In the genomic region with DNA sequence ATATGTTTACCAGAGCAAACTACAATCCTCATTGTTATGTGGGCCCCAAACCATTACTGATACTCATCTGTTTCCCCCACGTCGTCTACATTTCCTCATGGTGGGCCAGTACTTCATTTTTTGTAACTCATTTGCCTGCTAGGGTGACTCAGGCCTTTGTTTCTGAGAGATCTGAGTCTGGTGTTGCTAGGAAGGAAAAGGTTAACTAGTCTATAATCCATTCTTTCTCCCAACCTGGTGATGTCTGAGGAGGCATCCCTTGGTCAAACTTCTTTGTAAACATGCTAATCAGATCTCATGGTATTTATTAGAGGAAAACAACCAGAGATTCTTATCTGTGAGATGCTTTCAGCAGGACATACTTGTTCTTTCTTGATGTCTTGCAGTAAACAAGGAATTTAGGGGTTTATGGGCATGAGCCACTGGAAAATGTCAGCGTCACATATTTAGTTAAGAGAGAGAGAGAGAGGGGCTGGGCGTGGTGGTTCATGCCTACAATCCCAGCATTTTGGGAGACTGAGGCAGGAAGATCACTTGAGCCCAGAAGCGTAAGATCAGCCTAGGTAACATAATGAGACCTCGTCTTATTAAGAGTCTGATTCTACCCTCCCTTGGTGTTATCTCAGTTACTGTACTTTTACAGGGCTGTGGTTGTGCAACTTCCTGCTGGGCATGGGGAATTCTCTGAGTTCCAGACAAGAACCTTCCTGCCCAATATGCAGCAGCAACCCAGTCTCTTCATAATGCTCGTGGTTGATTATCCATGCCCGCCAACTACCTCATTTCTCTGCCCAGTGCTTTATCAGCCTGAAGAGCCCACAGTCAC, we compare ENCODE assay signal across 22 cellular contexts. TPM values are rescaled to one million over a fixed set of nuclear protein-coding genes. Genes with fewer than 3 reads are reported as not detected.
A peak's percentile ranks its signal among the peaks of the same experiment; 100 is the strongest.
DNase-seq lines count a peak whose midpoint lies in the region; ATAC-seq, FAIRE-seq and TF ChIP-seq lines count a peak whose summit lies in the region.
"Had no signal": no experiment of that assay in that cellular context is flagged by ENCODE, and none has a peak within 500 bp of the region (broad histone marks: within the 10 kb centered on the region; RNA-seq: fewer than 3 reads in every experiment).

No MANE protein-coding gene starts in this region.

- H3K4me1 ChIP-seq in heart left ventricle (peaks cover 0 to 16% (median 0%) of the 10 kb centered on the region in 12 donors), keratinocyte (ENCODE audit: control insufficient read depth, extremely low read depth, insufficient read depth, low read length) (no peaks in the 10 kb centered on the region), suprapubic skin (peaks cover 5% of the 10 kb centered on the region), tibial nerve (no peaks in the 10 kb centered on the region)

- no peaks in the 10 kb centered on the region for H3K9me3 ChIP-seq in heart left ventricle
- H3K9me3 ChIP-seq in keratinocyte (ENCODE audit: control insufficient read depth, low read depth, low read length) = no peaks in the 10 kb centered on the region
- no peaks in the 10 kb centered on the region for H3K9me3 ChIP-seq in suprapubic skin
- H3K9me3 ChIP-seq in tibial nerve = peaks cover 0 to under 1% (median 0%) of the 10 kb centered on the region in 4 donors

- H3K36me3 ChIP-seq in heart left ventricle = no peaks in the 10 kb centered on the region
- H3K36me3 ChIP-seq in keratinocyte (ENCODE audit: control insufficient read depth in 2 of 2, extremely low read depth in 1 of 2, insufficient read depth in 2 of 2, low read length in 2 of 2) = no peaks in the 10 kb centered on the region
- no peaks in the 10 kb centered on the region for H3K36me3 ChIP-seq in suprapubic skin
- no peaks in the 10 kb centered on the region for H3K36me3 ChIP-seq in tibial nerve

- H3K27ac ChIP-seq in heart left ventricle (peak overlapping the region in 8 of 12 donors; percentile 12 to 72 (median 44)), keratinocyte (ENCODE audit: control insufficient read depth, insufficient read depth, low read length) (no peak overlapping the region), suprapubic skin (peak overlapping the region; percentile 17), tibial nerve (no peak overlapping the region)

- intact Hi-C loops in heart left ventricle (cut with DNase I) = no loop called here
- intact Hi-C loops in left ventricle myocardium superior (cut with micrococcal nuclease) = no loop called here

- WGBS in heart left ventricle, 4 donors = 44 to 50% (median 46%) methylated on average over 8 of the region's 8 CpGs
- WGBS in suprapubic skin = 43% methylated on average over 8 of the region's 8 CpGs
- 44 to 54% methylated on average over 8 of the region's 8 CpGs for WGBS in tibial nerve, 2 donors

- TF ChIP-seq CTCF in heart left ventricle (IDR thresholded peaks at IDR 0.05) (no peak), keratinocyte (optimal IDR thresholded peaks at IDR 0.05 in 1 of 3, IDR thresholded peaks at IDR 0.05 in 1 of 3, conservative IDR thresholded peaks at IDR 0.05 in 1 of 3; ENCODE audit: extremely low read depth in 1 of 3, insufficient read depth in 2 of 3, low read length in 3 of 3) (no peak), suprapubic skin (IDR thresholded peaks at IDR 0.05) (no peak), tibial nerve (IDR thresholded peaks at IDR 0.05) (no peak)

- H4K20me1 ChIP-seq in keratinocyte (ENCODE audit: control insufficient read depth, extremely low read depth, insufficient read depth, low read length) = no peaks in the 10 kb centered on the region

- peak overlapping the region; percentile 14 for H3K4me2 ChIP-seq in keratinocyte (ENCODE audit: control insufficient read depth, extremely low read depth, insufficient read depth, low read depth, low read length)

- H3K79me2 ChIP-seq in keratinocyte (ENCODE audit: control insufficient read depth, insufficient read depth, low read length) = no peaks in the 10 kb centered on the region

- H3K9ac ChIP-seq in keratinocyte (ENCODE audit: control insufficient read depth, extremely low read depth, insufficient read depth, low read length) = no peak overlapping the region

- H3K27me3 ChIP-seq in heart left ventricle (no peaks in the 10 kb centered on the region), keratinocyte (ENCODE audit: control insufficient read depth, extremely low read depth, insufficient read depth, low read length) (no peaks in the 10 kb centered on the region), suprapubic skin (no peaks in the 10 kb centered on the region), tibial nerve (no peaks in the 10 kb centered on the region)

- TF ChIP-seq POLR2A in heart left ventricle (IDR thresholded peaks at IDR 0.05) = no peak
- no peak for TF ChIP-seq POLR2A in suprapubic skin (IDR thresholded peaks at IDR 0.05)
- TF ChIP-seq POLR2A in tibial nerve (IDR thresholded peaks at IDR 0.05) = no peak

- H2AFZ ChIP-seq in keratinocyte (ENCODE audit: control insufficient read depth, low read length) = peak overlapping the region; percentile 45

- TF ChIP-seq EP300 in suprapubic skin (IDR thresholded peaks at IDR 0.05) (no peak), tibial nerve (IDR thresholded peaks at IDR 0.05) (no peak)

- H3K4me3 ChIP-seq in heart left ventricle (no peak overlapping the region), keratinocyte (ENCODE audit: control insufficient read depth in 2 of 3, extremely low read depth in 1 of 3, insufficient read depth in 2 of 3, low read depth in 1 of 3, low read length in 3 of 3) (no peak overlapping the region), suprapubic skin (no peak overlapping the region), tibial nerve (no peak overlapping the region)

- dilution Hi-C loops in keratinocyte (cut with MboI; ENCODE audit: extremely low pct_ligation_motif_present, low sequenced_read_pairs) = no loop called here

- ATAC-seq in heart left ventricle (peak in 1 of 4 donors; percentile 86), left ventricle myocardium superior (no peak)
- ATAC-seq: activated CD4-positive, CD25-positive, alpha-beta regulatory T cell treated with anti-CD3 and anti-CD28 coated beads, Interleukin-2, amount 50 U/mL, for 24 hours; CD8-positive, alpha-beta T cell; T-cell had no signal

- no peak for DNase-seq in heart left ventricle
- DNase-seq in left ventricle myocardium superior = no peak
- DNase-seq in amniotic epithelial cell (ENCODE audit: low read depth) = peak; percentile 6
- DNase-seq in keratinocyte (ENCODE audit: low read depth, low spot score) = no peak
- no peak for DNase-seq in suprapubic skin (ENCODE audit: low spot score in 2 of 2)
- DNase-seq in stimulated activated CD4-positive, alpha-beta T cell treated with anti-CD3 and anti-CD28 coated beads, Interleukin-15, amount 100 ng/mL, for 24 hours = no peak
- no peak for DNase-seq in tibial nerve (ENCODE audit: low spot score in 2 of 2)
- DNase-seq in effector CD8-positive, alpha-beta T cell (lab: John Stamatoyannopoulos, UW) = no peak
- DNase-seq: activated naive CD4-positive, alpha-beta T cell treated with anti-CD3 and anti-CD28 coated beads for 36 hours; CD8-positive, alpha-beta T cell; effector memory CD4-positive, alpha-beta T cell; KG1; kidney glomerular epithelial cell; naive B cell; NCI-H187; NCI-H510A treated with DMSO at 0.1 percent for 48 hours; T-cell had no signal

- peak; percentile 5 for FAIRE-seq in keratinocyte (lab: Jason Lieb, UNC)
- FAIRE-seq: A204.1, RCC 7860 had no signal

- no peaks in the 10 kb centered on the region for H3K9me1 ChIP-seq in keratinocyte (ENCODE audit: control insufficient read depth, extremely low read depth, insufficient read depth, low read length)

RNA-seq across cellular contexts. Expression of gene DPRX, which starts 9.7 kb away (rescaled TPM):
- not detected for total RNA-seq in heart left ventricle
- polyA plus RNA-seq in heart left ventricle = under 1 TPM in 1 of 2 donors, not detected in 1; 0.14 TPM
- total RNA-seq in left ventricle myocardium superior = not detected
- polyA plus RNA-seq in keratinocyte = not detected in 3 replicates
- not detected for polyA plus RNA-seq in keratinocyte (2011; ENCODE audit: low read depth)
- not detected in 2 replicates for polyA plus RNA-seq in keratinocyte (2011; cell fraction: cytosol; rRNA removed)
- polyA plus RNA-seq in keratinocyte (2011; cell fraction: nucleus; rRNA removed) = not detected in 2 replicates
- not detected in 2 replicates for polyA plus RNA-seq in keratinocyte (2012; ENCODE audit: low replicate concordance)
- not detected in 3 replicates for polyA minus RNA-seq in keratinocyte
- polyA minus RNA-seq in keratinocyte (2011; cell fraction: cytosol; rRNA and poly(A)+ RNA removed) = not detected
- not detected in 2 replicates for polyA minus RNA-seq in keratinocyte (2011; cell fraction: nucleus; rRNA and poly(A)+ RNA removed)
- not detected for total RNA-seq in suprapubic skin
- total RNA-seq in tibial nerve = not detected
- total RNA-seq: activated naive CD4-positive, alpha-beta T cell treated with anti-CD3 and anti-CD28 coated beads for 36 hours; CD8-positive, alpha-beta T cell; G401; T-cell; temporal lobe had no signal

Comparison
In these comparisons a context has a peak if more than half of its experiments do, and no peak if none do; other contexts are left out.
1. H3K27ac ChIP-seq: peak in heart left ventricle (8 of 12) and suprapubic skin (single experiment); none in keratinocyte (single experiment) and tibial nerve (0 of 4).